Comparison of ENCODE assay signal across 20 cellular contexts in genomic region chr16:57096793-57097192, GRCh38. TPM values are rescaled to one million over a fixed set of nuclear protein-coding genes. Genes with fewer than 3 reads are reported as not detected.
DNase-seq lines count a peak whose midpoint lies in the region; ATAC-seq, FAIRE-seq and TF ChIP-seq lines count a peak whose summit lies in the region.
"Had no signal": no experiment of that assay in that cellular context is flagged by ENCODE, and none has a peak within 500 bp of the region (broad histone marks: within the 10 kb centered on the region; RNA-seq: fewer than 3 reads in every experiment).

No MANE protein-coding gene starts in this region.

- H3K79me2 ChIP-seq in K562 (ENCODE audit: control insufficient read depth, insufficient read depth, low read length) = no peaks in the 10 kb centered on the region

- no peak overlapping the region for H3K9ac ChIP-seq in K562 (ENCODE audit: insufficient read depth in 1 of 2, low read depth in 2 of 2, low read length in 2 of 2)

- H3K4me1 Mint-ChIP-seq in CD4-positive, alpha-beta T cell (ENCODE audit: low read depth) = peaks cover 14% of the 10 kb centered on the region

- H3K4me3 Mint-ChIP-seq in CD4-positive, alpha-beta T cell = peak overlapping the region; percentile 16
- H3K4me3 Mint-ChIP-seq: CD14-positive monocyte; CD8-positive, alpha-beta T cell; GM23338 had no signal

- POLR2A ChIA-PET in CD4-positive, alpha-beta T cell (lab: Charles Lee) = no interaction called here
- POLR2A ChIA-PET in K562 (lab: Yijun Ruan, JAX) = interaction anchor here (0.6 to 2.0 kb wide), 2 partner anchors 10 to 526 kb away, joined by 4 to 7 read pairs; no protein-coding TSS in a partner anchor

- intact Hi-C loops in CD4-positive, alpha-beta T cell (cut with DNase I, micrococcal nuclease) = no loop called here
- intact Hi-C loops in K562 (cut with micrococcal nuclease) = no loop called here
- intact Hi-C loops in stomach (cut with DNase I; ENCODE audit: low total_unique reads) = no loop called here

- no peak overlapping the region for H3K4me2 ChIP-seq in K562 (ENCODE audit: insufficient read depth, low read length)
- H3K4me2 ChIP-seq: GM23338 had no signal

- H3K4me3 ChIP-seq in K562 = no peak overlapping the region
- H3K4me3 ChIP-seq in neutrophil (ENCODE audit: low read depth in 1 of 2, low read length in 1 of 2) = no peak overlapping the region
- H3K4me3 ChIP-seq in stomach = no peak overlapping the region
- H3K4me3 ChIP-seq: GM23338 had no signal

- in situ Hi-C loops in K562 (cut with MboI) = no loop called here

- TF ChIP-seq RAD21 in K562 (CRISPR knock-in tag; conservative IDR thresholded peaks at IDR 0.05 in 1 of 2, IDR thresholded peaks at IDR 0.05 in 1 of 2) = no peak

- DNase-seq in CD4-positive, alpha-beta T cell = no peak
- DNase-seq in K562 (ENCODE audit: extremely low read depth in 1 of 4, low spot score in 3 of 4) (no peak), stomach (no peak)
- no peak for DNase-seq in activated naive CD4-positive, alpha-beta T cell treated with Interleukin-2 at 50 U/mL for 16 hours
- DNase-seq: ACHN; BE2C; Calu3; CD8-positive, alpha-beta T cell; DMS79 treated with DMSO at 0.1 percent for 48 hours; GF-D8; H7; IMR-90; KBM-7 had no signal

- H3K27ac Mint-ChIP-seq in CD4-positive, alpha-beta T cell = no peak overlapping the region
- H3K27ac Mint-ChIP-seq: CD8-positive, alpha-beta T cell; GM23338 had no signal

- H4K20me1 ChIP-seq in K562 (replicated peaks; ENCODE audit: control insufficient read depth, insufficient read depth, low read length) = peaks cover 23% of the 10 kb centered on the region

- WGBS in K562 (ENCODE audit: insufficient coverage, low coverage, missing lambda C conversion rate) = 57% methylated on average over 2 of the region's 2 CpGs
- WGBS in stomach, 5 donors = 91 to 100% (median 97%) methylated on average over 2 of the region's 2 CpGs

- TF ChIP-seq POLR2A in K562 (conservative IDR thresholded peaks at IDR 0.05) = no peak
- no peak for TF ChIP-seq POLR2A in stomach (IDR thresholded peaks at IDR 0.05)

- no peaks in the 10 kb centered on the region for H3K27me3 Mint-ChIP-seq in CD4-positive, alpha-beta T cell

- H3K27me3 ChIP-seq in CD4-positive, alpha-beta T cell (ENCODE audit: control insufficient read depth, insufficient read depth, low read length) = no peaks in the 10 kb centered on the region
- H3K27me3 ChIP-seq in K562 (ENCODE audit: control insufficient read depth in 2 of 2, insufficient read depth in 2 of 2, low read length in 2 of 2) = no peaks in the 10 kb centered on the region; a peak in 2 of 5 replicates
- H3K27me3 ChIP-seq in neutrophil = no peaks in the 10 kb centered on the region
- peaks cover 0 to 7% (median 0%) of the 10 kb centered on the region in 3 donors for H3K27me3 ChIP-seq in stomach
- H3K27me3 ChIP-seq: BE2C had no signal

- no peaks in the 10 kb centered on the region for H3K9me3 ChIP-seq in CD4-positive, alpha-beta T cell (ENCODE audit: control insufficient read depth, low read length)
- H3K9me3 ChIP-seq in K562 (replicated peaks; ENCODE audit: control insufficient read depth, insufficient read depth, low read depth, low read length) (no peaks in the 10 kb centered on the region), neutrophil (no peaks in the 10 kb centered on the region), stomach (no peaks in the 10 kb centered on the region)
- H3K9me3 ChIP-seq: BE2C had no signal

- H3K27ac ChIP-seq in CD4-positive, alpha-beta T cell (ENCODE audit: low read depth, low read length) = no peak overlapping the region
- H3K27ac ChIP-seq in K562 (ENCODE audit: extremely low read depth, low read depth, low read length) (no peak overlapping the region), neutrophil (peak overlapping the region; percentile 4), stomach (no peak overlapping the region)

- TF ChIP-seq EP300 in K562 (IDR thresholded peaks at IDR 0.05; ENCODE audit: low read length) (no peak), stomach (IDR thresholded peaks at IDR 0.05) (no peak)

- H3K36me3 ChIP-seq in K562 (ENCODE audit: control insufficient read depth, insufficient read depth, low read length) (no peaks in the 10 kb centered on the region), neutrophil (peaks cover 5% of the 10 kb centered on the region), stomach (no peaks in the 10 kb centered on the region)
- H3K36me3 ChIP-seq: BE2C had no signal

- H3K36me3 Mint-ChIP-seq in CD4-positive, alpha-beta T cell (ENCODE audit: low read depth) = no peaks in the 10 kb centered on the region
- H3K36me3 Mint-ChIP-seq: CD8-positive, alpha-beta T cell had no signal

- no peak for ATAC-seq in CD4-positive, alpha-beta T cell (ENCODE audit: poor library complexity)
- ATAC-seq in K562 = no peak
- ATAC-seq in HG03095 (IDR thresholded peaks at IDR 0.05; ENCODE audit: unreplicated experiment) = no peak
- ATAC-seq: CD8-positive, alpha-beta T cell; GM23338; HCT116 had no signal

- H3K9me1 ChIP-seq in K562 (ENCODE audit: control insufficient read depth, insufficient read depth, low read length) = no peaks in the 10 kb centered on the region

- no peak for TF ChIP-seq CTCF in CD4-positive, alpha-beta T cell (IDR thresholded peaks at IDR 0.05)
- no peak for TF ChIP-seq CTCF in K562 (IDR thresholded peaks at IDR 0.05 in 2 of 3, conservative IDR thresholded peaks at IDR 0.05 in 1 of 3; ENCODE audit: insufficient read depth in 2 of 3, low read depth in 1 of 3, low read length in 3 of 3)
- TF ChIP-seq CTCF in neutrophil (IDR thresholded peaks at IDR 0.05) = no peak
- TF ChIP-seq CTCF in stomach (IDR thresholded peaks at IDR 0.05) = no peak

- no peak overlapping the region for H2AFZ ChIP-seq in K562 (ENCODE audit: low read depth, low read length)
- H2AFZ ChIP-seq: GM23338 had no signal

- FAIRE-seq in K562 (lab: Jason Lieb, UNC) = no peak
- FAIRE-seq: A204.1, HTR-8/SVneo had no signal

- BruUV-seq in K562 (replicated peaks; lab: Mats Ljungman, UMichigan) = no TSS peak

- CTCF ChIA-PET in CD4-positive, alpha-beta T cell (lab: Charles Lee) = interaction anchor here (0.6 kb wide), 1 partner anchor 9 kb away, joined by 3 read pairs; no protein-coding TSS in a partner anchor
- CTCF ChIA-PET in K562 (lab: Yijun Ruan, JAX; ENCODE audit: low intra/inter-chr PET ratio) = no interaction called here

- H3K4me1 ChIP-seq in K562 (replicated peaks in 1 of 2; ENCODE audit: control insufficient read depth in 2 of 2, insufficient read depth in 2 of 2, low read length in 2 of 2) (peaks cover 21 to 26% of the 10 kb centered on the region in 2 experiments; a peak in 4 of 5 replicates), neutrophil (ENCODE audit: control insufficient read depth in 1 of 2, insufficient read depth in 1 of 2, low read depth in 1 of 2, low read length in 1 of 2) (peaks cover 51 to 52% of the 10 kb centered on the region in 2 experiments), stomach (peaks cover 18 to 32% (median 21%) of the 10 kb centered on the region in 4 donors)

- H3K9me3 Mint-ChIP-seq in CD4-positive, alpha-beta T cell = no peaks in the 10 kb centered on the region
- H3K9me3 Mint-ChIP-seq: CD14-positive monocyte; CD8-positive, alpha-beta T cell; GM23338 had no signal

TF ChIP-seq in K562, 482 proteins besides CTCF, POLR2A, EP300 and RAD21:
- TF ChIP-seq CHAMP1 (IDR thresholded peaks at IDR 0.05) (no peak), RBBP5 (IDR thresholded peaks at IDR 0.05; ENCODE audit: borderline replicate concordance, insufficient read depth, low read length, poor library complexity, severe bottlenecking) (no peak), RBM25 (IDR thresholded peaks at IDR 0.05; ENCODE audit: low read depth, low read length, severe bottlenecking) (peak; percentile 69)

RNA-seq across cellular contexts. Expression of gene CPNE2, which starts 4.4 kb away (rescaled TPM):
- total RNA-seq in CD4-positive, alpha-beta T cell = 1 to 10 TPM; 2.2 to 3.5 TPM
- total RNA-seq in K562 (2011; cell fraction: chromatin; rRNA removed; ENCODE audit: low replicate concordance) = 13.7 and 32.7 TPM in 2 replicates
- 12.5 and 13.5 TPM in 2 replicates for total RNA-seq in K562 (2011; cell fraction: nucleolus; rRNA removed)
- 13.3 and 19.4 TPM in 2 replicates for total RNA-seq in K562 (2011; cell fraction: nucleoplasm; rRNA removed)
- total RNA-seq in K562 (2014; rRNA removed) (7.0 and 7.3 TPM in 2 replicates), K562 (2014; rRNA removed; fragmentation: Illumina TruSeq; extraction: Trizol) (4.2 and 5.0 TPM in 2 replicates), K562 (2015; rRNA removed; fragmentation: Illumina TruSeq; extraction: Trizol) (7.7 and 8.6 TPM in 2 replicates), K562 (2021) (9.5 and 10.6 TPM in 2 replicates), stomach (10 to 100 TPM in 4 of 5 donors, 1 to 10 TPM in 1; 8.7 to 55.4 (median 27.4) TPM)
- polyA plus RNA-seq in K562 (2011; rRNA removed) (13.9 and 26.9 TPM in 2 replicates), K562 (2014; fragmentation: Illumina TruSeq; extraction: Trizol) (11.8 and 14.1 TPM in 2 replicates), K562 (2014; fragmentation: Nextera tagmentation; extraction: Ambion mirVana) (1 to 10 TPM; 3.0 to 3.8 TPM), K562 (2014; rRNA removed) (11.7 and 14.0 TPM in 2 replicates), stomach (10 to 100 TPM; 10.7 to 31.8 (median 24.8) TPM)
- polyA plus RNA-seq in K562 (2011; cell fraction: cytosol; rRNA removed) = 28.1 and 34.9 TPM in 2 replicates
- 14.0 and 18.6 TPM in 2 replicates for polyA plus RNA-seq in K562 (2011; cell fraction: nucleus; rRNA removed)
- polyA plus RNA-seq in K562 (2012) = 14.1 and 33.3 TPM in 2 replicates
- polyA minus RNA-seq in K562 (2011; rRNA and poly(A)+ RNA removed) = 8.9 and 12.3 TPM in 2 replicates
- polyA minus RNA-seq in K562 (2011; cell fraction: cytosol; rRNA and poly(A)+ RNA removed) = 7.7 and 8.6 TPM in 2 replicates
- polyA minus RNA-seq in K562 (2011; cell fraction: nucleus; rRNA and poly(A)+ RNA removed) = 6.6 and 9.8 TPM in 2 replicates
